In genomic region chr7:142485617-142486226, GRCh38 we compare ENCODE assay signal across 10 cellular contexts.
A peak's percentile ranks its signal among the peaks of the same experiment; 100 is the strongest.
DNase-seq lines count a peak whose midpoint lies in the region; ATAC-seq and TF ChIP-seq lines count a peak whose summit lies in the region.
"Had no signal": no experiment of that assay in that cellular context is flagged by ENCODE, and none has a peak within 500 bp of the region (broad histone marks: within the 10 kb centered on the region; RNA-seq: fewer than 3 reads in every experiment).

No MANE protein-coding gene starts in this region.

- no peak for ATAC-seq in GM18498 (IDR thresholded peaks at IDR 0.05; ENCODE audit: unreplicated experiment)
- ATAC-seq in HG03378 (IDR thresholded peaks at IDR 0.05; ENCODE audit: unreplicated experiment), result no peak

- H3K4me1 Mint-ChIP-seq in activated T-helper 2 cell treated with anti-CD3 and anti-CD28 coated beads, Interferon-gamma antibody, Interleukin-2, Interleukin-4, amounts not matched to agents 10 μg/mL and 5 μg/mL and 100 μg/mL, durations not matched to agents 14 hours and 24 hours and 36 hours (ENCODE audit: low read depth), result peaks cover 17% of the 10 kb centered on the region

- H3K27ac Mint-ChIP-seq in activated T-helper 2 cell treated with anti-CD3 and anti-CD28 coated beads, Interferon-gamma antibody, Interleukin-2, Interleukin-4, amounts not matched to agents 10 μg/mL and 5 μg/mL and 100 μg/mL, durations not matched to agents 14 hours and 24 hours and 36 hours, result no peak overlapping the region

- H3K27me3 Mint-ChIP-seq in activated T-helper 2 cell treated with anti-CD3 and anti-CD28 coated beads, Interferon-gamma antibody, Interleukin-2, Interleukin-4, amounts not matched to agents 10 μg/mL and 5 μg/mL and 100 μg/mL, durations not matched to agents 14 hours and 24 hours and 36 hours (ENCODE audit: low read depth), result no peaks in the 10 kb centered on the region

- no peaks in the 10 kb centered on the region for H4K20me1 ChIP-seq in SU-DHL-6 (ENCODE audit: low read depth, low read length)

- no peaks in the 10 kb centered on the region for H3K79me2 ChIP-seq in SU-DHL-6 (ENCODE audit: insufficient read depth, low read length)

- H3K9me3 ChIP-seq in AG04450 (ENCODE audit: control insufficient read depth, insufficient read depth, low read length) (no peaks in the 10 kb centered on the region), SU-DHL-6 (ENCODE audit: insufficient read depth, low read length) (no peaks in the 10 kb centered on the region)
- H3K9me3 ChIP-seq: pancreas, testis had no signal

- no peaks in the 10 kb centered on the region for H3K9me2 ChIP-seq in SU-DHL-6 (replicated peaks; ENCODE audit: insufficient read depth, low read length)

- no peak overlapping the region for H3K4me2 ChIP-seq in SU-DHL-6 (ENCODE audit: low read depth, low read length, poor library complexity, severe bottlenecking)

- CTCF ChIA-PET in AG04450 (lab: Charles Lee), result interaction anchor here (0.9 to 12.2 kb wide), 15 partner anchors 10 to 729 kb away, joined by 3 to 328 read pairs (median 4); no protein-coding TSS in a partner anchor

- POLR2A ChIA-PET in AG04450 (lab: Yijun Ruan, JAX), result no interaction called here

- intact Hi-C loops in activated T-helper 2 cell treated with anti-CD3 and anti-CD28 coated beads, Interferon-gamma antibody, Interleukin-2, Interleukin-4, amounts not matched to agents 10 μg/mL and 5 μg/mL and 100 μg/mL, durations not matched to agents 14 hours and 24 hours and 36 hours (cut with micrococcal nuclease), result no loop called here

- no peaks in the 10 kb centered on the region for H3K9me3 Mint-ChIP-seq in activated T-helper 2 cell treated with anti-CD3 and anti-CD28 coated beads, Interferon-gamma antibody, Interleukin-2, Interleukin-4, amounts not matched to agents 10 μg/mL and 5 μg/mL and 100 μg/mL, durations not matched to agents 14 hours and 24 hours and 36 hours

- peaks cover 7% of the 10 kb centered on the region for H3K27me3 ChIP-seq in AG04450 (ENCODE audit: control insufficient read depth, insufficient read depth, low read length)
- H3K27me3 ChIP-seq in SU-DHL-6 (ENCODE audit: low read length), result no peaks in the 10 kb centered on the region
- H3K27me3 ChIP-seq: pancreas, testis had no signal

- H3K36me3 Mint-ChIP-seq in activated T-helper 2 cell treated with anti-CD3 and anti-CD28 coated beads, Interferon-gamma antibody, Interleukin-2, Interleukin-4, amounts not matched to agents 10 μg/mL and 5 μg/mL and 100 μg/mL, durations not matched to agents 14 hours and 24 hours and 36 hours (ENCODE audit: low read depth), result no peaks in the 10 kb centered on the region

- H3K36me3 ChIP-seq in SU-DHL-6 (ENCODE audit: low read length), result no peaks in the 10 kb centered on the region
- H3K36me3 ChIP-seq: pancreas had no signal

- H2AFZ ChIP-seq in SU-DHL-6 (ENCODE audit: low read depth, low read length, severe bottlenecking), result no peak overlapping the region

- H3K27ac ChIP-seq in AG04450 (ENCODE audit: low read depth, low read length) (no peak overlapping the region), SU-DHL-6 (ENCODE audit: low read depth, low read length) (no peak overlapping the region)
- H3K27ac ChIP-seq: pancreas, testis had no signal

- no peak for DNase-seq in AG04450 (ENCODE audit: low read depth, low spot score)
- no peak for DNase-seq in GM12864 (ENCODE audit: low read depth)
- DNase-seq in fibroblast of villous mesenchyme (ENCODE audit: low read depth), result no peak
- DNase-seq in stimulated activated naive CD4-positive, alpha-beta T cell (lab: John Stamatoyannopoulos, UW), result no peak
- DNase-seq in activated T-helper 2 cell treated with anti-CD3 and anti-CD28 coated beads, Interferon-gamma antibody, Interleukin-2, Interleukin-4, amounts not matched to agents 10 μg/mL and 5 μg/mL and 100 μg/mL, durations not matched to agents 14 hours and 24 hours and 36 hours (ENCODE audit: low spot score), result no peak
- DNase-seq: pancreas, testis had no signal

- H3K4me3 ChIP-seq in AG04450 (ENCODE audit: low read depth, low read length), result no peak overlapping the region
- H3K4me3 ChIP-seq in GM12864 (ENCODE audit: low read depth, low read length), result no peak overlapping the region
- no peak overlapping the region for H3K4me3 ChIP-seq in SU-DHL-6 (ENCODE audit: insufficient read depth, low read length, poor library complexity, severe bottlenecking)
- no peak overlapping the region for H3K4me3 ChIP-seq in fibroblast of villous mesenchyme (ENCODE audit: low read depth, low read length)
- H3K4me3 ChIP-seq: pancreas, testis had no signal

- TF ChIP-seq CTCF in AG04450 (IDR thresholded peaks at IDR 0.05; ENCODE audit: low read depth, low read length) (peak; percentile 46), GM12864 (IDR thresholded peaks at IDR 0.05; ENCODE audit: low read depth, low read length, missing control alignments) (peak; percentile 70), SU-DHL-6 (IDR thresholded peaks at IDR 0.05; ENCODE audit: insufficient read depth, low read length, poor library complexity, severe bottlenecking) (peak; percentile 28), fibroblast of villous mesenchyme (IDR thresholded peaks at IDR 0.05; ENCODE audit: insufficient read depth, low read depth, low read length) (peak; percentile 65)

- H3K9ac ChIP-seq in SU-DHL-6 (ENCODE audit: low read length), result no peak overlapping the region

- H3K4me3 Mint-ChIP-seq in activated T-helper 2 cell treated with anti-CD3 and anti-CD28 coated beads, Interferon-gamma antibody, Interleukin-2, Interleukin-4, amounts not matched to agents 10 μg/mL and 5 μg/mL and 100 μg/mL, durations not matched to agents 14 hours and 24 hours and 36 hours (ENCODE audit: low read depth), result no peak overlapping the region

- H3F3A ChIP-seq in SU-DHL-6 (ENCODE audit: insufficient read depth), result no peaks in the 10 kb centered on the region
